Comparison of ENCODE assay signal across 10 cellular contexts in genomic region chr4:73599182-73599581, GRCh38. TPM values are rescaled to one million over a fixed set of nuclear protein-coding genes. Genes with fewer than 3 reads are reported as not detected.
A peak's percentile ranks its signal among the peaks of the same experiment; 100 is the strongest.
DNase-seq lines count a peak whose midpoint lies in the region; ATAC-seq, FAIRE-seq and TF ChIP-seq lines count a peak whose summit lies in the region.
"Had no signal": no experiment of that assay in that cellular context is flagged by ENCODE, and none has a peak within 500 bp of the region (broad histone marks: within the 10 kb centered on the region; RNA-seq: fewer than 3 reads in every experiment).

No MANE protein-coding gene starts in this region.

- H4K91ac ChIP-seq in mesenchymal stem cell (ENCODE audit: low read length), result no peak overlapping the region

- ATAC-seq in GM12878, result no peak; the same call in 2 of the 3 replicates
- ATAC-seq in activated CD4-positive, CD25-positive, alpha-beta regulatory T cell treated with anti-CD3 and anti-CD28 coated beads, Interleukin-2, amount 50 U/mL, for 24 hours, result no peak
- ATAC-seq: activated CD8-positive, alpha-beta T cell treated with anti-CD3 and anti-CD28 coated beads, Interleukin-2, amount 10 ng/mL, durations not matched to agents 7 days and 5 days had no signal

- no peak for FAIRE-seq in GM12878 (lab: Jason Lieb, UNC)

- H3K18ac ChIP-seq in mesenchymal stem cell (ENCODE audit: low read depth in 1 of 2, low read length in 2 of 2), result peak overlapping the region; percentile 24 to 76

- H2BK15ac ChIP-seq in mesenchymal stem cell (ENCODE audit: low read depth, poor library complexity, severe bottlenecking), result no peak overlapping the region

- H3K79me2 ChIP-seq in KMS-11 (ENCODE audit: insufficient read depth, low read depth) (no peaks in the 10 kb centered on the region), GM12878 (ENCODE audit: control insufficient read depth, insufficient read depth, low read length) (no peaks in the 10 kb centered on the region), SK-N-SH (ENCODE audit: insufficient read depth) (no peaks in the 10 kb centered on the region)

- peak overlapping the region; percentile 30 for H2AK5ac ChIP-seq in mesenchymal stem cell (ENCODE audit: low read length, severe bottlenecking)

- H3K27me3 ChIP-seq in KMS-11 (ENCODE audit: insufficient read depth, low read depth), result no peaks in the 10 kb centered on the region
- no peaks in the 10 kb centered on the region for H3K27me3 ChIP-seq in GM12878 (replicated peaks in 1 of 2; ENCODE audit: control insufficient read depth in 2 of 2, insufficient read depth in 2 of 2, low read length in 1 of 2)
- no peaks in the 10 kb centered on the region for H3K27me3 ChIP-seq in mesenchymal stem cell (ENCODE audit: control insufficient read depth in 1 of 2, insufficient read depth in 1 of 2, low read length in 2 of 2)
- peaks cover 18% of the 10 kb centered on the region for H3K27me3 ChIP-seq in SK-N-SH (ENCODE audit: insufficient read depth)

- TF ChIP-seq POLR2A in GM12878 (IDR thresholded peaks at IDR 0.05; ENCODE audit: low read depth, low read length), result no peak

- DNase-seq in DMS53 treated with DMSO at 0.1 percent for 48 hours (lab: John Stamatoyannopoulos, UW; ENCODE audit: unreplicated experiment), result peak; percentile 57
- no peak for DNase-seq in GM12878 (ENCODE audit: low read depth, low spot score)
- DNase-seq in mesenchymal stem cell, result peak; percentile 90
- DNase-seq in NCI-H1436 treated with DMSO at 0.1 percent for 48 hours (lab: John Stamatoyannopoulos, UW), result no peak
- no peak for DNase-seq in OCI-M2 (lab: John Stamatoyannopoulos, UW; ENCODE audit: unreplicated experiment)
- no peak for DNase-seq in SK-N-SH
- DNase-seq: activated CD8-positive, alpha-beta T cell treated with anti-CD3 and anti-CD28 coated beads, Interleukin-2, amount 10 ng/mL, durations not matched to agents 7 days and 5 days; KBM-7 had no signal

- H2AFZ ChIP-seq in KMS-11 (ENCODE audit: low read depth) (peak overlapping the region; percentile 41; the same call in 1 of the 2 replicates), GM12878 (ENCODE audit: control insufficient read depth, low read depth, low read length) (no peak overlapping the region), mesenchymal stem cell (ENCODE audit: low read depth, low read length) (no peak overlapping the region), SK-N-SH (ENCODE audit: low read depth) (no peak overlapping the region)

- peak overlapping the region in 1 of 2 experiments; percentile 34 for H3K4ac ChIP-seq in mesenchymal stem cell (ENCODE audit: low read depth in 1 of 2, low read length in 2 of 2)

- peaks cover 3% of the 10 kb centered on the region; the same call in 2 of the 3 replicates for H3K9me3 ChIP-seq in GM12878 (replicated peaks; ENCODE audit: control insufficient read depth, insufficient read depth, low read length)
- H3K9me3 ChIP-seq in mesenchymal stem cell (ENCODE audit: control insufficient read depth, low read length), result no peaks in the 10 kb centered on the region
- no peaks in the 10 kb centered on the region for H3K9me3 ChIP-seq in SK-N-SH

- H4K20me1 ChIP-seq in KMS-11 (ENCODE audit: insufficient read depth) (no peaks in the 10 kb centered on the region), GM12878 (ENCODE audit: control insufficient read depth, insufficient read depth) (no peaks in the 10 kb centered on the region), SK-N-SH (ENCODE audit: insufficient read depth) (no peaks in the 10 kb centered on the region)

- CTCF ChIA-PET in GM12878 (lab: Yijun Ruan, JAX) (interaction anchor here (0.6 to 2.4 kb wide), 7 partner anchors 10 to 55 kb away, joined by 3 to 10 read pairs (median 5); no protein-coding TSS in a partner anchor), SK-N-SH (lab: Yijun Ruan, JAX) (interaction anchor here (1.2 kb wide), 1 partner anchor 25 kb away, joined by 3 read pairs; no protein-coding TSS in a partner anchor)

- H2BK12ac ChIP-seq in mesenchymal stem cell (ENCODE audit: low read length in 2 of 2), result peak overlapping the region in 1 of 2 experiments; percentile 87

- peak overlapping the region; percentile 27 for H3K4me2 ChIP-seq in KMS-11
- H3K4me2 ChIP-seq in GM12878 (ENCODE audit: control insufficient read depth, insufficient read depth), result no peak overlapping the region
- H3K4me2 ChIP-seq in mesenchymal stem cell (ENCODE audit: low read length, poor library complexity, severe bottlenecking), result no peak overlapping the region
- H3K4me2 ChIP-seq in SK-N-SH, result no peak overlapping the region

- POLR2A ChIA-PET in GM12878 (lab: Charles Lee) (interaction anchor here (0.8 to 1.0 kb wide), 2 partner anchors 10 to 12 kb away, joined by 3 to 4 read pairs; no protein-coding TSS in a partner anchor), SK-N-SH (lab: Yijun Ruan, JAX) (no interaction called here)

- H3K27ac ChIP-seq in KMS-11 (peak overlapping the region; percentile 27; the same call in 1 of the 2 replicates), GM12878 (ENCODE audit: control insufficient read depth, insufficient read depth) (no peak overlapping the region), mesenchymal stem cell (ENCODE audit: low read length, poor library complexity, severe bottlenecking) (peak overlapping the region; percentile 81), SK-N-SH (ENCODE audit: low read depth in 2 of 2, low read length in 1 of 2) (no peak overlapping the region)

- TF ChIP-seq CTCF in KMS-11 (conservative IDR thresholded peaks at IDR 0.05; ENCODE audit: low read depth, low read length) (no peak), GM12878 (IDR thresholded peaks at IDR 0.05 in 2 of 3, conservative IDR thresholded peaks at IDR 0.05 in 1 of 3; ENCODE audit: control insufficient read depth in 2 of 3, extremely low read depth in 1 of 3, insufficient read depth in 1 of 3, low read depth in 3 of 3, low read length in 3 of 3) (no peak), SK-N-SH (IDR thresholded peaks at IDR 0.05) (no peak)

- H3K4me1 ChIP-seq in KMS-11 (ENCODE audit: low read depth, poor library complexity, severe bottlenecking) (peaks cover 27% of the 10 kb centered on the region), GM12878 (ENCODE audit: control insufficient read depth, insufficient read depth, low read length) (peaks cover 3% of the 10 kb centered on the region; the same call in 1 of the 2 replicates), mesenchymal stem cell (ENCODE audit: control insufficient read depth, insufficient read depth, low read depth, low read length) (peaks cover 9% of the 10 kb centered on the region), SK-N-SH (ENCODE audit: control insufficient read depth in 1 of 2, insufficient read depth in 2 of 2, low read depth in 1 of 2, low read length in 1 of 2) (no peaks in the 10 kb centered on the region)

- H2BK120ac ChIP-seq in mesenchymal stem cell (ENCODE audit: low read depth, low read length), result no peak overlapping the region

- no peak overlapping the region for H4K8ac ChIP-seq in mesenchymal stem cell (ENCODE audit: low read length)

- no peaks in the 10 kb centered on the region for H3K79me1 ChIP-seq in mesenchymal stem cell (replicated peaks; ENCODE audit: low read length, poor library complexity, severe bottlenecking)

- H2BK5ac ChIP-seq in mesenchymal stem cell (ENCODE audit: low read depth, low read length, poor library complexity, severe bottlenecking), result no peak overlapping the region

- H3F3A ChIP-seq in SK-N-SH (replicated peaks; ENCODE audit: insufficient read depth), result no peaks in the 10 kb centered on the region

- RAD21 ChIA-PET in GM12878 (lab: Charles Lee; ENCODE audit: unreplicated experiment), result interaction anchor here (0.7 to 3.4 kb wide), 4 partner anchors 9 to 55 kb away, joined by 3 to 22 read pairs (median 4); no protein-coding TSS in a partner anchor

- H3K23ac ChIP-seq in mesenchymal stem cell (ENCODE audit: low read length in 2 of 2), result no peak overlapping the region

- no peak for TF ChIP-seq RAD21 in GM12878 (IDR thresholded peaks at IDR 0.05; ENCODE audit: insufficient read depth, low read depth, low read length)
- TF ChIP-seq RAD21 in SK-N-SH (IDR thresholded peaks at IDR 0.05; ENCODE audit: low read length), result no peak

- 52% methylated on average over 4 of the region's 4 CpGs for WGBS in GM12878 (ENCODE audit: insufficient coverage, insufficient replicate concordance, low lambda C conversion rate, missing lambda C conversion rate)
- WGBS in mesenchymal stem cell, result 32% methylated on average over 4 of the region's 4 CpGs
- 0% methylated on average over 3 of the region's 4 CpGs for WGBS in SK-N-SH (ENCODE audit: low lambda C conversion rate)

- H3K36me3 ChIP-seq in KMS-11 (ENCODE audit: insufficient read depth) (no peaks in the 10 kb centered on the region), GM12878 (ENCODE audit: control insufficient read depth in 2 of 2, insufficient read depth in 2 of 2, low read length in 1 of 2) (no peaks in the 10 kb centered on the region), mesenchymal stem cell (ENCODE audit: control insufficient read depth in 1 of 2, insufficient read depth in 2 of 2, low read depth in 1 of 2, low read length in 2 of 2) (no peaks in the 10 kb centered on the region), SK-N-SH (replicated peaks in 1 of 2; ENCODE audit: control insufficient read depth in 1 of 2, insufficient read depth in 2 of 2, low read length in 1 of 2) (no peaks in the 10 kb centered on the region)

- no peak for TF ChIP-seq EP300 in GM12878 (IDR thresholded peaks at IDR 0.05; ENCODE audit: borderline replicate concordance in 1 of 2, control insufficient read depth in 1 of 2, low read depth in 2 of 2, low read length in 2 of 2)
- no peak for TF ChIP-seq EP300 in SK-N-SH (IDR thresholded peaks at IDR 0.05; ENCODE audit: borderline replicate concordance in 1 of 2, low read depth in 1 of 2, low read length in 1 of 2)

- SMC1A ChIA-PET in GM12878 (lab: Charles Lee; ENCODE audit: uncharacterized antibody, unreplicated experiment), result interaction anchor here (0.9 to 2.4 kb wide), 7 partner anchors 9 to 54 kb away, joined by 3 to 14 read pairs (median 6); partner anchors contain the start of gene RASSF6

- BruUV-seq in GM12878 (replicated peaks; lab: Mats Ljungman, UMichigan), result no TSS peak

- H3K9me2 ChIP-seq in SK-N-SH, result no peaks in the 10 kb centered on the region

- in situ Hi-C loops in GM12878 (cut with MboI), result no loop called here

- intact Hi-C loops in GM12878 (cut with micrococcal nuclease; ENCODE audit: unreplicated experiment), result loop anchor here (10.0 kb wide), 1 partner anchor 344 kb away; the partner anchor contains the start of gene ANKRD17

- H3K4me3 ChIP-seq in KMS-11 (IDR thresholded peaks at IDR 0.05; ENCODE audit: insufficient read depth, low read depth, low read length) (no peak overlapping the region), GM12878 (no peak overlapping the region), mesenchymal stem cell (ENCODE audit: insufficient read depth in 1 of 2, low read depth in 1 of 2, low read length in 2 of 2) (no peak overlapping the region), SK-N-SH (ENCODE audit: low read depth in 2 of 2, low read length in 1 of 2) (no peak overlapping the region)

- H3K9ac ChIP-seq in KMS-11, result no peak overlapping the region
- no peak overlapping the region for H3K9ac ChIP-seq in GM12878 (ENCODE audit: control insufficient read depth, insufficient read depth, low read length)
- no peak overlapping the region for H3K9ac ChIP-seq in mesenchymal stem cell (ENCODE audit: low read length)
- no peak overlapping the region for H3K9ac ChIP-seq in SK-N-SH

- H3K14ac ChIP-seq in mesenchymal stem cell (ENCODE audit: low read length in 2 of 2), result no peak overlapping the region

RNA-seq across cellular contexts. Expression of gene RASSF6, which starts 21.1 kb away (rescaled TPM):
- total RNA-seq in GM12878 (2013; cell fraction: nucleolus; rRNA removed), result 7.9 and 10.8 TPM in 2 replicates
- total RNA-seq in GM12878 (2014; rRNA removed) (0.28 and 0.33 TPM in 2 replicates), GM12878 (2014; rRNA removed; fragmentation: Illumina TruSeq; extraction: Trizol) (0.55 and 0.76 TPM in 2 replicates), GM12878 (2021) (0.43 and 0.62 TPM in 2 replicates)
- 0.50 TPM for polyA plus RNA-seq in GM12878 (2011; ENCODE audit: low read depth)
- polyA plus RNA-seq in GM12878 (2011; rRNA removed) (2.9 and 4.9 TPM in 2 replicates), GM12878 (2014; fragmentation: Illumina TruSeq; extraction: Trizol) (0.57 and 0.74 TPM in 2 replicates), GM12878 (2014; fragmentation: Nextera tagmentation; extraction: Ambion mirVana) (under 1 TPM; 0.35 to 0.40 TPM), GM12878 (2014; rRNA removed) (0.56 and 0.69 TPM in 2 replicates), GM12878 (2016; fragmentation: Nextera tagmentation; extraction: Ambion mirVana) (under 1 TPM; 0.33 to 0.52 TPM), SK-N-SH (2012; rRNA removed) (not detected in 2 replicates)
- polyA plus RNA-seq in GM12878 (2011; cell fraction: cytosol; rRNA removed), result 0.93 and 1.3 TPM in 2 replicates
- 2.8 and 3.9 TPM in 2 replicates for polyA plus RNA-seq in GM12878 (2011; cell fraction: nucleus; rRNA removed)
- 0.58 and 0.88 TPM in 2 replicates for polyA plus RNA-seq in GM12878 (2012)
- 2.1 TPM in 2 replicates for polyA minus RNA-seq in GM12878 (2011; rRNA and poly(A)+ RNA removed)
- polyA minus RNA-seq in GM12878 (2011; cell fraction: cytosol; rRNA and poly(A)+ RNA removed), result 1.2 TPM in 2 replicates
- 3.5 and 8.0 TPM in 2 replicates for polyA minus RNA-seq in GM12878 (2011; cell fraction: nucleus; rRNA and poly(A)+ RNA removed)
- polyA plus RNA-seq in mesenchymal stem cell (2013, experiment 1 of 2), result 0.52 TPM
- polyA plus RNA-seq in mesenchymal stem cell (2013, experiment 2 of 2), result 0.40 TPM
- not detected in 2 replicates for polyA plus RNA-seq in SK-N-SH (2012; cell fraction: cytosol; rRNA removed)
- polyA plus RNA-seq in SK-N-SH (2012; cell fraction: nucleus; rRNA removed), result not detected in 2 replicates
- total RNA-seq: activated CD8-positive, alpha-beta T cell treated with anti-CD3 and anti-CD28 coated beads, Interleukin-2, amount 10 ng/mL, durations not matched to agents 7 days and 5 days had no signal

Comparison
In these comparisons a context has a peak if more than half of its experiments do, and no peak if none do; other contexts are left out.
1. DNase-seq: peak in DMS53 treated with DMSO at 0.1 percent for 48 hours (single experiment) and mesenchymal stem cell (single experiment); none in GM12878 (single experiment), NCI-H1436 treated with DMSO at 0.1 percent for 48 hours (single experiment), OCI-M2 (single experiment) and SK-N-SH (single experiment).
2. H3K27ac ChIP-seq: peak in KMS-11 (single experiment) and mesenchymal stem cell (single experiment); none in GM12878 (single experiment) and SK-N-SH (0 of 2).